ENCODE assay signal across 1 cellular context in genomic region chr2:201433389-201433995, GRCh38.
TF ChIP-seq lines count a peak whose summit lies in the region.

No MANE protein-coding gene starts in this region.

TF ChIP-seq in K562, 482 proteins besides CTCF, POLR2A, EP300 and RAD21 (continued from another document and continues in another):
- no peak for TF ChIP-seq THRA (IDR thresholded peaks at IDR 0.05)
- no peak for TF ChIP-seq ZBTB43 (CRISPR knock-in tag; IDR thresholded peaks at IDR 0.05)
- TF ChIP-seq ELF2 (CRISPR knock-in tag; IDR thresholded peaks at IDR 0.05): no peak
- peak; percentile 77; the same call in 1 of the 2 replicates for TF ChIP-seq HDAC2 (IDR thresholded peaks at IDR 0.05)
- 0 out of 2 replicates have a peak, but pooled peaks have one; percentile 24 for TF ChIP-seq VEZF1 (CRISPR knock-in tag; IDR thresholded peaks at IDR 0.05)
- no peak for TF ChIP-seq CHCHD3 (CRISPR knock-in tag; IDR thresholded peaks at IDR 0.05)
- TF ChIP-seq TBP (optimal IDR thresholded peaks at IDR 0.05; ENCODE audit: low read depth, low read length): no peak
- no peak for TF ChIP-seq ZNF444 (CRISPR knock-in tag; IDR thresholded peaks at IDR 0.05)
- no peak for TF ChIP-seq U2AF1 (optimal IDR thresholded peaks at IDR 0.05; ENCODE audit: low read depth, low read length)
- no peak for TF ChIP-seq SRSF3 (IDR thresholded peaks at IDR 0.05; ENCODE audit: insufficient read depth, low read length)
- TF ChIP-seq ZNF184 (CRISPR knock-in tag; IDR thresholded peaks at IDR 0.05): no peak
- no peak for TF ChIP-seq RBM22 (IDR thresholded peaks at IDR 0.05; ENCODE audit: low read depth, low read length, poor library complexity, severe bottlenecking)
- TF ChIP-seq EP400 (IDR thresholded peaks at IDR 0.05): 0 out of 2 replicates have a peak, but pooled peaks have one; percentile 14
- TF ChIP-seq ZBTB26 (CRISPR knock-in tag; IDR thresholded peaks at IDR 0.05): no peak
- no peak for TF ChIP-seq SLC30A9 (CRISPR knock-in tag; IDR thresholded peaks at IDR 0.05)
- no peak; the same call in 1 of the 2 replicates for TF ChIP-seq MXI1 (IDR thresholded peaks at IDR 0.05; ENCODE audit: low read depth, low read length)
- TF ChIP-seq GMEB1 (CRISPR knock-in tag; IDR thresholded peaks at IDR 0.05): no peak
- TF ChIP-seq JUND (IDR thresholded peaks at IDR 0.05; ENCODE audit: borderline replicate concordance, low read depth, low read length): no peak
- no peak; the same call in 1 of the 3 replicates for TF ChIP-seq JUND (tag; IDR thresholded peaks at IDR 0.05; ENCODE audit: borderline replicate concordance, low read depth, low read length)
- TF ChIP-seq ETV5 (CRISPR knock-in tag; IDR thresholded peaks at IDR 0.05; ENCODE audit: low read depth): no peak
- no peak for TF ChIP-seq CBX5 (IDR thresholded peaks at IDR 0.05; ENCODE audit: borderline replicate concordance, low read depth)
- no peak for TF ChIP-seq SMAD3 (CRISPR knock-in tag; conservative IDR thresholded peaks at IDR 0.05)
- TF ChIP-seq ZMIZ1 (IDR thresholded peaks at IDR 0.05; ENCODE audit: low read depth in 2 of 2, low read length in 2 of 2): 0 out of 4 replicates have a peak, but pooled peaks of 1 of the 2 experiments have one; percentile 58
- no peak; the same call in 1 of the 2 replicates for TF ChIP-seq ZNF592 (IDR thresholded peaks at IDR 0.05)
- TF ChIP-seq TCFL5 (CRISPR knock-in tag; conservative IDR thresholded peaks at IDR 0.05): no peak
- TF ChIP-seq ETV6 (IDR thresholded peaks at IDR 0.05; ENCODE audit: borderline replicate concordance in 1 of 2, low read depth in 2 of 2, low read length in 1 of 2): no peak
- TF ChIP-seq ETV6 (CRISPR knock-in tag; IDR thresholded peaks at IDR 0.05; ENCODE audit: borderline replicate concordance): no peak
- no peak for TF ChIP-seq NR2C2 (CRISPR knock-in tag; IDR thresholded peaks at IDR 0.05)
- peak; percentile 78 for TF ChIP-seq NR2C2 (tag; IDR thresholded peaks at IDR 0.05)
- peak; percentile 48 to 94; a peak in 3 of 4 replicates for TF ChIP-seq RCOR1 (IDR thresholded peaks at IDR 0.05; ENCODE audit: borderline replicate concordance in 1 of 2, low read depth in 2 of 2, low read length in 2 of 2)
- no peak for TF ChIP-seq RUNX1 (IDR thresholded peaks at IDR 0.05; ENCODE audit: low read depth)
- no peak for TF ChIP-seq ZC3H8 (IDR thresholded peaks at IDR 0.05)
- TF ChIP-seq RFX7 (CRISPR knock-in tag; IDR thresholded peaks at IDR 0.05): no peak
- TF ChIP-seq ZNF253 (CRISPR knock-in tag; conservative IDR thresholded peaks at IDR 0.05): no peak
- TF ChIP-seq ZNF512 (tag; IDR thresholded peaks at IDR 0.05): no peak
- no peak for TF ChIP-seq NFE2 (IDR thresholded peaks at IDR 0.05; ENCODE audit: low read depth)
- TF ChIP-seq E2F8 (IDR thresholded peaks at IDR 0.05; ENCODE audit: low read depth, partially characterized antibody): no peak
- no peak for TF ChIP-seq ZNF780A (CRISPR knock-in tag; IDR thresholded peaks at IDR 0.05)
- TF ChIP-seq TRIM24 (IDR thresholded peaks at IDR 0.05): peak; percentile 35 to 38; a peak in 2 of 4 replicates
- no peak for TF ChIP-seq IFI16 (CRISPR knock-in tag; IDR thresholded peaks at IDR 0.05)
